1 cellular context compared by ENCODE assay signal in the genomic region with DNA sequence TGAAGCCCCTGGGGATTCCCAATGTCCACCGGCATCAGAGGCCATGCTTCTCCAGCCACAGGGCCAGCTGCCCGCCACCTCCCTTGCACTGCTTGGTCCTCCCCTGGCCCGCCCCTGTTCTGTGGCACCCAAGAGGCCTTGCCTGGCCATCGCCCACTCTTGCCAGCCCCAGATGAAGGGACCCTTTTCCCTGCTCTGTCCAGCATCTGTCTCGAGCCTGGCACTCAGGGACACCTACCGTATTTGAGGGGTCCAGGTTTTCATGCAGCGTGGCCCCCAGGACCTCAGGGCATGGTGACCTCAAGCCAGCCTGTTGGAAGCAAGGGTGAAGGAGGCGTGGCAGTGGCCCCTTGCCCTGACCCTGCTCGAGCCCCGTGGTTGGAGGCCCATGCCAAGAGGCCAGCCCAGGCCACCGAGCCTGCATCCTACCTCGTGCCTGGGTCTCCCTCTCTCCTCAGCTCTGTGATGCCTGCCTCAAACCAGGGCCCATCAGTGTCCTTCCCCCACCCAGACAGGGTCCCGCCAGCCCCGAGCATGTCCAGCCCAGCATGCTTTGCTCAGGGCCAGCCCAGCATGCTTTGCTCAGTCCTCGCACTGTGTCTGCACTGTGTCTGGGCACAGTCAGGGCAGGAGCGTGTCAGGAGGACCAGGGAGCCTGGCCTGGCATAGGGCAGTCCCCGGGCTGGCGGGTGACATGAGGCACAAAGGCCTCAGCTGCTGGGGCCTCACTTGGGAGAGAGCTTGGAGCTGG.
A peak's percentile ranks its signal among the peaks of the same experiment; 100 is the strongest.
TF ChIP-seq lines count a peak whose summit lies in the region.

No MANE protein-coding gene starts in this region.

TF ChIP-seq in HepG2, 621 proteins besides CTCF, POLR2A, EP300 and RAD21 (continued from another document):
- TF ChIP-seq, protein P1, sequence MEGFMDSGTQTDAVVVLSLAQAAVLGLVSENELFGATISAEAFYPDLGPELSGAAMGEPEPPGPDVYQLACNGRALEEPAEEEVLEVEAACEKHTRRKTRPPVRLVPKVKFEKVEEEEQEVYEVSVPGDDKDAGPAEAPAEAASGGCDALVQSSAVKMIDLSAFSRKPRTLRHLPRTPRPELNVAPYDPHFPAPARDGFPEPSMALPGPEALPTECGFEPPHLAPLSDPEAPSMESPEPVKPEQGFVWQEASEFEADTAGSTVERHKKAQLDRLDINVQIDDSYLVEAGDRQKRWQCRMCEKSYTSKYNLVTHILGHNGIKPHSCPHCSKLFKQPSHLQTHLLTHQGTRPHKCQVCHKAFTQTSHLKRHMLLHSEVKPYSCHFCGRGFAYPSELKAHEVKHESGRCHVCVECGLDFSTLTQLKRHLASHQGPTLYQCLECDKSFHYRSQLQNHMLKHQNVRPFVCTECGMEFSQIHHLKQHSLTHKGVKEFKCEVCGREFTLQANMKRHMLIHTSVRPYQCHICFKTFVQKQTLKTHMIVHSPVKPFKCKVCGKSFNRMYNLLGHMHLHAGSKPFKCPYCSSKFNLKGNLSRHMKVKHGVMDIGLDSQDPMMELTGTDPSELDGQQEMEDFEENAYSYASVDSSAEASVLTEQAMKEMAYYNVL (CRISPR knock-in tag; IDR thresholded peaks at IDR 0.05; ENCODE audit: borderline replicate concordance): no peak
- TF ChIP-seq HMG20A (CRISPR knock-in tag; IDR thresholded peaks at IDR 0.05; ENCODE audit: borderline replicate concordance): no peak
- peak; percentile 14; the same call in 1 of the 2 replicates for TF ChIP-seq RBFOX2 (IDR thresholded peaks at IDR 0.05; ENCODE audit: low read depth, low read length)
- TF ChIP-seq, protein P2, sequence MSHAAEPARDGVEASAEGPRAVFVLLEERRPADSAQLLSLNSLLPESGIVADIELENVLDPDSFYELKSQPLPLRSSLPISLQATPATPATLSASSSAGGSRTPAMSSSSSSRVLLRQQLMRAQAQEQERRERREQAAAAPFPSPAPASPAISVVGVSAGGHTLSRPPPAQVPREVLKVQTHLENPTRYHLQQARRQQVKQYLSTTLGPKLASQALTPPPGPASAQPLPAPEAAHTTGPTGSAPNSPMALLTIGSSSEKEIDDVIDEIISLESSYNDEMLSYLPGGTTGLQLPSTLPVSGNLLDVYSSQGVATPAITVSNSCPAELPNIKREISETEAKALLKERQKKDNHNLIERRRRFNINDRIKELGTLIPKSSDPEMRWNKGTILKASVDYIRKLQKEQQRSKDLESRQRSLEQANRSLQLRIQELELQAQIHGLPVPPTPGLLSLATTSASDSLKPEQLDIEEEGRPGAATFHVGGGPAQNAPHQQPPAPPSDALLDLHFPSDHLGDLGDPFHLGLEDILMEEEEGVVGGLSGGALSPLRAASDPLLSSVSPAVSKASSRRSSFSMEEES (CRISPR knock-in tag; IDR thresholded peaks at IDR 0.05): 0 out of 2 replicates have a peak, but pooled peaks have one; percentile 12
- no peak for TF ChIP-seq ZNF850 (CRISPR knock-in tag; conservative IDR thresholded peaks at IDR 0.05)
- TF ChIP-seq, protein P3, sequence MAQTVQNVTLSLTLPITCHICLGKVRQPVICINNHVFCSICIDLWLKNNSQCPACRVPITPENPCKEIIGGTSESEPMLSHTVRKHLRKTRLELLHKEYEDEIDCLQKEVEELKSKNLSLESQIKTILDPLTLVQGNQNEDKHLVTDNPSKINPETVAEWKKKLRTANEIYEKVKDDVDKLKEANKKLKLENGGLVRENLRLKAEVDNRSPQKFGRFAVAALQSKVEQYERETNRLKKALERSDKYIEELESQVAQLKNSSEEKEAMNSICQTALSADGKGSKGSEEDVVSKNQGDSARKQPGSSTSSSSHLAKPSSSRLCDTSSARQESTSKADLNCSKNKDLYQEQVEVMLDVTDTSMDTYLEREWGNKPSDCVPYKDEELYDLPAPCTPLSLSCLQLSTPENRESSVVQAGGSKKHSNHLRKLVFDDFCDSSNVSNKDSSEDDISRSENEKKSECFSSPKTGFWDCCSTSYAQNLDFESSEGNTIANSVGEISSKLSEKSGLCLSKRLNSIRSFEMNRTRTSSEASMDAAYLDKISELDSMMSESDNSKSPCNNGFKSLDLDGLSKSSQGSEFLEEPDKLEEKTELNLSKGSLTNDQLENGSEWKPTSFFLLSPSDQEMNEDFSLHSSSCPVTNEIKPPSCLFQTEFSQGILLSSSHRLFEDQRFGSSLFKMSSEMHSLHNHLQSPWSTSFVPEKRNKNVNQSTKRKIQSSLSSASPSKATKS (CRISPR knock-in tag; IDR thresholded peaks at IDR 0.05): no peak
- TF ChIP-seq, protein P4, sequence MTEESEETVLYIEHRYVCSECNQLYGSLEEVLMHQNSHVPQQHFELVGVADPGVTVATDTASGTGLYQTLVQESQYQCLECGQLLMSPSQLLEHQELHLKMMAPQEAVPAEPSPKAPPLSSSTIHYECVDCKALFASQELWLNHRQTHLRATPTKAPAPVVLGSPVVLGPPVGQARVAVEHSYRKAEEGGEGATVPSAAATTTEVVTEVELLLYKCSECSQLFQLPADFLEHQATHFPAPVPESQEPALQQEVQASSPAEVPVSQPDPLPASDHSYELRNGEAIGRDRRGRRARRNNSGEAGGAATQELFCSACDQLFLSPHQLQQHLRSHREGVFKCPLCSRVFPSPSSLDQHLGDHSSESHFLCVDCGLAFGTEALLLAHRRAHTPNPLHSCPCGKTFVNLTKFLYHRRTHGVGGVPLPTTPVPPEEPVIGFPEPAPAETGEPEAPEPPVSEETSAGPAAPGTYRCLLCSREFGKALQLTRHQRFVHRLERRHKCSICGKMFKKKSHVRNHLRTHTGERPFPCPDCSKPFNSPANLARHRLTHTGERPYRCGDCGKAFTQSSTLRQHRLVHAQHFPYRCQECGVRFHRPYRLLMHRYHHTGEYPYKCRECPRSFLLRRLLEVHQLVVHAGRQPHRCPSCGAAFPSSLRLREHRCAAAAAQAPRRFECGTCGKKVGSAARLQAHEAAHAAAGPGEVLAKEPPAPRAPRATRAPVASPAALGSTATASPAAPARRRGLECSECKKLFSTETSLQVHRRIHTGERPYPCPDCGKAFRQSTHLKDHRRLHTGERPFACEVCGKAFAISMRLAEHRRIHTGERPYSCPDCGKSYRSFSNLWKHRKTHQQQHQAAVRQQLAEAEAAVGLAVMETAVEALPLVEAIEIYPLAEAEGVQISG (CRISPR knock-in tag; IDR thresholded peaks at IDR 0.05): peak; percentile 25; the same call in 1 of the 2 replicates
- TF ChIP-seq, protein P5, sequence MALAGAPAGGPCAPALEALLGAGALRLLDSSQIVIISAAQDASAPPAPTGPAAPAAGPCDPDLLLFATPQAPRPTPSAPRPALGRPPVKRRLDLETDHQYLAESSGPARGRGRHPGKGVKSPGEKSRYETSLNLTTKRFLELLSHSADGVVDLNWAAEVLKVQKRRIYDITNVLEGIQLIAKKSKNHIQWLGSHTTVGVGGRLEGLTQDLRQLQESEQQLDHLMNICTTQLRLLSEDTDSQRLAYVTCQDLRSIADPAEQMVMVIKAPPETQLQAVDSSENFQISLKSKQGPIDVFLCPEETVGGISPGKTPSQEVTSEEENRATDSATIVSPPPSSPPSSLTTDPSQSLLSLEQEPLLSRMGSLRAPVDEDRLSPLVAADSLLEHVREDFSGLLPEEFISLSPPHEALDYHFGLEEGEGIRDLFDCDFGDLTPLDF (CRISPR knock-in tag; IDR thresholded peaks at IDR 0.05): no peak
- TF ChIP-seq, protein P6, sequence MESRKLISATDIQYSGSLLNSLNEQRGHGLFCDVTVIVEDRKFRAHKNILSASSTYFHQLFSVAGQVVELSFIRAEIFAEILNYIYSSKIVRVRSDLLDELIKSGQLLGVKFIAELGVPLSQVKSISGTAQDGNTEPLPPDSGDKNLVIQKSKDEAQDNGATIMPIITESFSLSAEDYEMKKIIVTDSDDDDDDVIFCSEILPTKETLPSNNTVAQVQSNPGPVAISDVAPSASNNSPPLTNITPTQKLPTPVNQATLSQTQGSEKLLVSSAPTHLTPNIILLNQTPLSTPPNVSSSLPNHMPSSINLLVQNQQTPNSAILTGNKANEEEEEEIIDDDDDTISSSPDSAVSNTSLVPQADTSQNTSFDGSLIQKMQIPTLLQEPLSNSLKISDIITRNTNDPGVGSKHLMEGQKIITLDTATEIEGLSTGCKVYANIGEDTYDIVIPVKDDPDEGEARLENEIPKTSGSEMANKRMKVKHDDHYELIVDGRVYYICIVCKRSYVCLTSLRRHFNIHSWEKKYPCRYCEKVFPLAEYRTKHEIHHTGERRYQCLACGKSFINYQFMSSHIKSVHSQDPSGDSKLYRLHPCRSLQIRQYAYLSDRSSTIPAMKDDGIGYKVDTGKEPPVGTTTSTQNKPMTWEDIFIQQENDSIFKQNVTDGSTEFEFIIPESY (CRISPR knock-in tag; IDR thresholded peaks at IDR 0.05): peak; percentile 13; the same call in 1 of the 2 replicates
- no peak for TF ChIP-seq ZNF709 (CRISPR knock-in tag; IDR thresholded peaks at IDR 0.05)
- TF ChIP-seq ZSCAN30 (CRISPR knock-in tag; IDR thresholded peaks at IDR 0.05): no peak
- TF ChIP-seq ZNF530 (CRISPR knock-in tag; IDR thresholded peaks at IDR 0.05; ENCODE audit: low read depth): no peak
- no peak for TF ChIP-seq MYNN (CRISPR knock-in tag; IDR thresholded peaks at IDR 0.05; ENCODE audit: low read depth)
- no peak for TF ChIP-seq HNF4A (CRISPR knock-in tag; IDR thresholded peaks at IDR 0.05)
- TF ChIP-seq ZNF225 (CRISPR knock-in tag; IDR thresholded peaks at IDR 0.05): 0 out of 2 replicates have a peak, but pooled peaks have one; percentile 16
TF ChIP-seq in HepG2: peak in this region for 43.
